ENCODE assay signal across 16 cellular contexts in genomic region chr5:176175101-176175852, GRCh38.
"Had no signal": no experiment of that assay in that cellular context is flagged by ENCODE, and none has a peak within 500 bp of the region (broad histone marks: within the 10 kb centered on the region; RNA-seq: fewer than 3 reads in every experiment).

No MANE protein-coding gene starts in this region.

- ATAC-seq: left colon; left ventricle myocardium superior; naive thymus-derived CD4-positive, alpha-beta T cell had no signal

- H3K27ac ChIP-seq: coronary artery, hepatocyte, neutrophil, right atrium auricular region had no signal

- H3K4me1 ChIP-seq: right atrium auricular region had no signal

- H3K9me3 ChIP-seq: neutrophil, right atrium auricular region had no signal

- H3K27ac Mint-ChIP-seq: naive thymus-derived CD4-positive, alpha-beta T cell had no signal

- DNase-seq: effector CD8-positive, alpha-beta T cell; foreskin melanocyte; head of caudate nucleus; left colon; left ventricle myocardium superior; mesendoderm; naive thymus-derived CD4-positive, alpha-beta T cell; posterior cingulate gyrus; small intestine; stimulated activated CD4-positive, alpha-beta T cell treated with anti-CD3 and anti-CD28 coated beads, Interleukin-12 subunit alpha, Interleukin-12 subunit beta, amount 100 ng/mL, for 4 hours; stimulated activated naive CD4-positive, alpha-beta T cell treated with Interleukin-2 at 50 U/mL for 16 hours; trophoblast cell had no signal

- H2AFZ ChIP-seq: hepatocyte had no signal

- H3K27me3 ChIP-seq: right atrium auricular region had no signal

- H3K4me3 Mint-ChIP-seq: naive thymus-derived CD4-positive, alpha-beta T cell had no signal

- H3K79me2 ChIP-seq: hepatocyte had no signal

- H3K36me3 ChIP-seq: neutrophil, right atrium auricular region had no signal

- H3K4me2 ChIP-seq: hepatocyte had no signal

- H3K4me3 ChIP-seq: coronary artery, hepatocyte, right atrium auricular region had no signal
